ENCODE assay signal across 23 cellular contexts in the genomic region with DNA sequence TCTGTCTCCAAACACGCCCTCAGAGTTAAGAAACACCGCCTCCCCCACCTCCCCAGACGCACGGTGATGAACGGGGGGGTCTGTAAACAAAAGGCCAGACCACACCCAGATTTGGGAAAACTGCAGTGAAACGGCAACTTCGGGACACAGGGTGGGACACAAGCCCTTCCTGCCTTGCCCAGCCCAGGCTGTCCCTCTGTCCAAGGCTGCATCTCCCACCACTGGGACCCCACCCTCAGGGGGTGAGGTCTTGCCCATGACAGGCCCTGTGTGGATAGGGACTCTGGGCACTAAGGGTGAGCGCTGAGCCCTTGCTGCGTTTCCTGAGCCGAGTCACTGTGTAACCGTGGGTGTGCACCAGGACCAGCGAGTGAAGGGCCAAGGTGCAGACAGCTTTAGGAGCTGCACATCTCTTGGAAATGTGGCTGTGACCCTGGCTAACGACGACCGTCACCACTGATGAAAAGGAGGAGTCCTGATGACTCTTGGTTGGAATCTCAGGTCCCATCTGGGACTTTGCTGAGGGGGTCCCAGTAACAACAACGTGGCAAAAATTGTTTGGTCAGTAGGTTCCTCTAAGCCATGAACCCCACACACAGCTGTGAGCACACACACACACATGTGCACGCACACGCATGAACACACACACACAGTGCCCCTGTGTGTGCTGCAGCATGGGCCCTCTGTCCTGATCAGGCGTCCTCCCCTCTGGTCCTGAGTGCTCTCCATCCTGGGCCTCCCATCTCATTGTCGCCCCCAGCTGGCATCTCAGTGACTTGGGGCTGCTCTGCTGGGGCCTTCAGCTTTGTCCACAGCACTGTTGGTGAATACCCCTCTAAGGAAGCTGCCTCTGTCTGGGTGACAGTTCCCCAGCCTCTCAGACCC.
A peak's percentile ranks its signal among the peaks of the same experiment; 100 is the strongest.
DNase-seq lines count a peak whose midpoint lies in the region; ATAC-seq, FAIRE-seq and TF ChIP-seq lines count a peak whose summit lies in the region.
"Had no signal": no experiment of that assay in that cellular context is flagged by ENCODE, and none has a peak within 500 bp of the region (broad histone marks: within the 10 kb centered on the region; RNA-seq: fewer than 3 reads in every experiment).

No MANE protein-coding gene starts in this region.

- WGBS in HepG2 (ENCODE audit: low lambda C conversion rate), result 27% methylated on average over 17 of the region's 20 CpGs
- WGBS in testis, 2 donors, result 85 to 89% methylated on average over 11 to 20 of the region's 20 CpGs

- peak; percentile 54 for ATAC-seq in HepG2
- ATAC-seq in HG03139 (IDR thresholded peaks at IDR 0.05; ENCODE audit: unreplicated experiment), result no peak
- ATAC-seq: activated naive CD8-positive, alpha-beta T cell treated with anti-CD3 and anti-CD28 coated beads, Interleukin-2, amount 50 U/mL, for 24 hours; GM12878; heart right ventricle had no signal

- in situ Hi-C loops in HepG2 (cut with HindIII; ENCODE audit: extremely low pct_ligation_motif_present, low pct_unique_long_range_greater_than_20kb), result no loop called here

- intact Hi-C loops in HepG2 (cut with micrococcal nuclease; ENCODE audit: unreplicated experiment) (no loop called here), testis (cut with DNase I; ENCODE audit: low total_unique reads) (no loop called here)

- H3K4me3 ChIP-seq in AG04450 (ENCODE audit: low read depth, low read length) (no peak overlapping the region), GM12875 (ENCODE audit: low read depth, low read length) (no peak overlapping the region), WERI-Rb-1 (ENCODE audit: low read depth, low read length) (no peak overlapping the region), HepG2 (replicated peaks in 1 of 3; ENCODE audit: insufficient read depth in 1 of 3, low read depth in 2 of 3, low read length in 3 of 3) (no peak overlapping the region), testis (no peak overlapping the region)
- H3K4me3 ChIP-seq: GM12878, heart right ventricle, ovary, Peyer's patch, uterus had no signal

- no peak for FAIRE-seq in HepG2 (lab: Jason Lieb, UNC)
- FAIRE-seq: bronchial epithelial cell, G401.6, GM12878 had no signal

- H3K27me3 ChIP-seq in AG04450 (ENCODE audit: control insufficient read depth, insufficient read depth, low read length), result no peaks in the 10 kb centered on the region
- H3K27me3 ChIP-seq in WERI-Rb-1 (ENCODE audit: insufficient read depth, low read depth, severe bottlenecking), result no peaks in the 10 kb centered on the region
- peaks cover 11 to 86% of the 10 kb centered on the region in 2 experiments for H3K27me3 ChIP-seq in HepG2 (ENCODE audit: control insufficient read depth in 1 of 2, insufficient read depth in 2 of 2, low read length in 2 of 2)
- no peaks in the 10 kb centered on the region for H3K27me3 ChIP-seq in testis
- H3K27me3 ChIP-seq: heart right ventricle, ovary, Peyer's patch, uterus had no signal

- CTCF ChIA-PET in AG04450 (lab: Charles Lee), result no interaction called here
- CTCF ChIA-PET in HepG2 (lab: Yijun Ruan, JAX; ENCODE audit: low intra/inter-chr PET ratio, low total read pairs), result no interaction called here

- no peaks in the 10 kb centered on the region for H3K4me1 ChIP-seq in HepG2 (ENCODE audit: insufficient read depth, low read length)
- H3K4me1 ChIP-seq in testis, result peaks cover 1% of the 10 kb centered on the region
- H3K4me1 ChIP-seq: uterus had no signal

- no peaks in the 10 kb centered on the region for H3K9me3 ChIP-seq in AG04450 (ENCODE audit: control insufficient read depth, insufficient read depth, low read length)
- no peaks in the 10 kb centered on the region for H3K9me3 ChIP-seq in WERI-Rb-1 (ENCODE audit: severe bottlenecking)
- no peaks in the 10 kb centered on the region for H3K9me3 ChIP-seq in HepG2 (ENCODE audit: low read length)
- H3K9me3 ChIP-seq in testis, result no peaks in the 10 kb centered on the region
- H3K9me3 ChIP-seq: heart right ventricle, ovary, Peyer's patch, uterus had no signal

- no peak overlapping the region for H3K9ac ChIP-seq in HepG2 (ENCODE audit: insufficient read depth, low read depth, low read length)
- H3K9ac ChIP-seq: KMS-11 had no signal

- H3K27ac ChIP-seq in AG04450 (ENCODE audit: low read depth, low read length), result no peak overlapping the region
- H3K27ac ChIP-seq in WERI-Rb-1, result no peak overlapping the region
- H3K27ac ChIP-seq in HepG2 (ENCODE audit: extremely low read length, insufficient read depth, low read length), result no peak overlapping the region
- H3K27ac ChIP-seq in testis, result no peak overlapping the region
- H3K27ac ChIP-seq: heart right ventricle, KMS-11, ovary, Peyer's patch, uterus, VCaP had no signal

- TF ChIP-seq CTCF in AG04450 (IDR thresholded peaks at IDR 0.05; ENCODE audit: low read depth, low read length), result peak; percentile 5; the same call in 1 of the 2 replicates
- 0 out of 2 replicates have a peak, but pooled peaks have one; percentile 2 for TF ChIP-seq CTCF in GM12875 (IDR thresholded peaks at IDR 0.05; ENCODE audit: borderline replicate concordance, insufficient read depth, low read depth, low read length)
- TF ChIP-seq CTCF in WERI-Rb-1 (IDR thresholded peaks at IDR 0.05; ENCODE audit: low read depth, low read length), result peak; percentile 43
- TF ChIP-seq CTCF in HepG2 (CRISPR knock-in tag; IDR thresholded peaks at IDR 0.05), result 0 out of 2 replicates have a peak, but pooled peaks have one; percentile 26
- no peak for TF ChIP-seq CTCF in testis (IDR thresholded peaks at IDR 0.05)

- no peak overlapping the region for H3K4me2 ChIP-seq in HepG2 (ENCODE audit: low read depth, low read length)
- H3K4me2 ChIP-seq: KMS-11 had no signal

- H2AFZ ChIP-seq in HepG2 (ENCODE audit: low read length), result no peak overlapping the region

- TF ChIP-seq EP300 in HepG2 (IDR thresholded peaks at IDR 0.05; ENCODE audit: low read depth in 2 of 2, low read length in 2 of 2) (no peak), HepG2 (CRISPR knock-in tag; IDR thresholded peaks at IDR 0.05; ENCODE audit: borderline replicate concordance) (no peak)

- no peak for TF ChIP-seq POLR2A in HepG2 (IDR thresholded peaks at IDR 0.05; ENCODE audit: insufficient read depth in 1 of 2, low read depth in 2 of 2, low read length in 2 of 2)
- TF ChIP-seq POLR2A in testis (IDR thresholded peaks at IDR 0.05), result no peak

- DNase-seq in AG04450 (ENCODE audit: low read depth, low spot score) (no peak), WERI-Rb-1 (no peak), HepG2 (ENCODE audit: low spot score) (no peak), testis (no peak), OCI-M2 (lab: John Stamatoyannopoulos, UW; ENCODE audit: unreplicated experiment) (no peak)
- no peak for DNase-seq in activated effector memory CD4-positive, alpha-beta T cell treated with anti-CD3 and anti-CD28 coated beads, Interleukin-2, amount 50 U/mL, for 16 hours
- DNase-seq: activated naive CD8-positive, alpha-beta T cell treated with anti-CD3 and anti-CD28 coated beads, Interleukin-2, amount 50 U/mL, for 24 hours; effector CD4-positive, alpha-beta T cell; GOT3; heart right ventricle; NCI-H2171; NCI-H748 treated with DMSO at 0.1 percent for 48 hours; SW 1271; uterus had no signal

- no peaks in the 10 kb centered on the region for H4K20me1 ChIP-seq in HepG2 (ENCODE audit: insufficient read depth, low read length)

- H3K36me3 ChIP-seq in WERI-Rb-1, result no peaks in the 10 kb centered on the region; the same call in 1 of the 2 replicates
- no peaks in the 10 kb centered on the region for H3K36me3 ChIP-seq in HepG2 (replicated peaks in 1 of 2; ENCODE audit: control insufficient read depth in 1 of 2, insufficient read depth in 2 of 2, low read length in 2 of 2)
- H3K36me3 ChIP-seq in testis (ENCODE audit: low read depth, missing control alignments), result no peaks in the 10 kb centered on the region
- H3K36me3 ChIP-seq: ovary, uterus had no signal

- TF ChIP-seq RAD21 in HepG2 (CRISPR knock-in tag; IDR thresholded peaks at IDR 0.05), result no peak

- no TSS peak for BruUV-seq in HepG2 (replicated peaks; lab: Mats Ljungman, UMichigan)

- H3K79me2 ChIP-seq in HepG2 (ENCODE audit: insufficient read depth, low read length), result no peaks in the 10 kb centered on the region

- POLR2A ChIA-PET in AG04450 (lab: Yijun Ruan, JAX), result no interaction called here
- POLR2A ChIA-PET in HepG2 (lab: Yijun Ruan, JAX), result no interaction called here

TF ChIP-seq in HepG2, 621 proteins besides CTCF, POLR2A, EP300 and RAD21 (continues in another document):
- TF ChIP-seq NBN (conservative IDR thresholded peaks at IDR 0.05), result no peak
- TF ChIP-seq NFIB (CRISPR knock-in tag; IDR thresholded peaks at IDR 0.05; ENCODE audit: borderline replicate concordance), result no peak
- no peak for TF ChIP-seq CCDC6 (CRISPR knock-in tag; IDR thresholded peaks at IDR 0.05)
- TF ChIP-seq, protein P1, sequence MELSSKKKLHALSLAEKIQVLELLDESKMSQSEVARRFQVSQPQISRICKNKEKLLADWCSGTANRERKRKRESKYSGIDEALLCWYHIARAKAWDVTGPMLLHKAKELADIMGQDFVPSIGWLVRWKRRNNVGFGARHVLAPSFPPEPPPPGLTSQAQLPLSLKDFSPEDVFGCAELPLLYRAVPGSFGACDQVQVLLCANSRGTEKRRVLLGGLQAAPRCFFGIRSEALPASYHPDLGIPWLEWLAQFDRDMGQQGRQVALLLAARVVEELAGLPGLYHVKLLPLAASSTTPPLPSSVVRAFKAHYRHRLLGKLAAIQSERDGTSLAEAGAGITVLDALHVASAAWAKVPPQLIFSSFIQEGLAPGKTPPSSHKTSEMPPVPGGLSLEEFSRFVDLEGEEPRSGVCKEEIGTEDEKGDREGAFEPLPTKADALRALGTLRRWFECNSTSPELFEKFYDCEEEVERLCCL (CRISPR knock-in tag; IDR thresholded peaks at IDR 0.05; ENCODE audit: borderline replicate concordance), result no peak
- no peak for TF ChIP-seq HMGA1 (CRISPR knock-in tag; conservative IDR thresholded peaks at IDR 0.05)
- no peak for TF ChIP-seq ZNF496 (CRISPR knock-in tag; IDR thresholded peaks at IDR 0.05; ENCODE audit: insufficient replicate concordance)

Comparison
In these comparisons a context has a peak if more than half of its experiments do, and no peak if none do; other contexts are left out.
1. CTCF ChIP-seq: peak in AG04450 (single experiment), GM12875 (single experiment), WERI-Rb-1 (single experiment) and HepG2 (single experiment); none in testis (0 of 3).